1 cellular context compared by ENCODE assay signal in the genomic region with DNA sequence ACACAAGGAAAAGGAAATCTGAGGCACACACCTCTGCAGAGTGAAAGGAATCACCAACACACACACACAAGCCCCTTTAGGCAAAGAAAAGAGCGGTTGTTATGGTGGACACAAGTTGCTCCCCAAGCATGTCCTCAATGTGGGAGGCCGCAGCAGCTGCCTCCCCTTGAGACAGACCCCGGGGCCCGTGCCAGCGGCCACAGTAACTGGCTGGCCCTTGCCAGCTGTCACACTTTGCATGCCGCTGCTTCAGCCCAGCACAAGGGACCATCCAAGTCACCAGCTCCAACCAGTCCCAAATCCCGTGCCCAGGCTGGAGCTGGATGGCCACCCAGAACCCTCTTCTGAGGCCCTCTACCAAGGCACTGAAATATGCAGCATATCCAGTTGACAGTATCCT.
TF ChIP-seq lines count a peak whose summit lies in the region.

No MANE protein-coding gene starts in this region.

TF ChIP-seq in SK-N-SH treated with all-trans-retinoic acid at 6 μM for 48 hours, 23 proteins besides CTCF, POLR2A, EP300 and RAD21 (continued from another document):
- TF ChIP-seq, protein P1, sequence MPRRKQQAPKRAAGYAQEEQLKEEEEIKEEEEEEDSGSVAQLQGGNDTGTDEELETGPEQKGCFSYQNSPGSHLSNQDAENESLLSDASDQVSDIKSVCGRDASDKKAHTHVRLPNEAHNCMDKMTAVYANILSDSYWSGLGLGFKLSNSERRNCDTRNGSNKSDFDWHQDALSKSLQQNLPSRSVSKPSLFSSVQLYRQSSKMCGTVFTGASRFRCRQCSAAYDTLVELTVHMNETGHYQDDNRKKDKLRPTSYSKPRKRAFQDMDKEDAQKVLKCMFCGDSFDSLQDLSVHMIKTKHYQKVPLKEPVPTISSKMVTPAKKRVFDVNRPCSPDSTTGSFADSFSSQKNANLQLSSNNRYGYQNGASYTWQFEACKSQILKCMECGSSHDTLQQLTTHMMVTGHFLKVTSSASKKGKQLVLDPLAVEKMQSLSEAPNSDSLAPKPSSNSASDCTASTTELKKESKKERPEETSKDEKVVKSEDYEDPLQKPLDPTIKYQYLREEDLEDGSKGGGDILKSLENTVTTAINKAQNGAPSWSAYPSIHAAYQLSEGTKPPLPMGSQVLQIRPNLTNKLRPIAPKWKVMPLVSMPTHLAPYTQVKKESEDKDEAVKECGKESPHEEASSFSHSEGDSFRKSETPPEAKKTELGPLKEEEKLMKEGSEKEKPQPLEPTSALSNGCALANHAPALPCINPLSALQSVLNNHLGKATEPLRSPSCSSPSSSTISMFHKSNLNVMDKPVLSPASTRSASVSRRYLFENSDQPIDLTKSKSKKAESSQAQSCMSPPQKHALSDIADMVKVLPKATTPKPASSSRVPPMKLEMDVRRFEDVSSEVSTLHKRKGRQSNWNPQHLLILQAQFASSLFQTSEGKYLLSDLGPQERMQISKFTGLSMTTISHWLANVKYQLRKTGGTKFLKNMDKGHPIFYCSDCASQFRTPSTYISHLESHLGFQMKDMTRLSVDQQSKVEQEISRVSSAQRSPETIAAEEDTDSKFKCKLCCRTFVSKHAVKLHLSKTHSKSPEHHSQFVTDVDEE (CRISPR knock-in tag; IDR thresholded peaks at IDR 0.05), result no peak
- TF ChIP-seq CSDC2 (CRISPR knock-in tag; IDR thresholded peaks at IDR 0.05) (no peak), ZNF70 (CRISPR knock-in tag; IDR thresholded peaks at IDR 0.05) (no peak)
